Comparison of ENCODE assay signal across 8 cellular contexts in the genomic region with DNA sequence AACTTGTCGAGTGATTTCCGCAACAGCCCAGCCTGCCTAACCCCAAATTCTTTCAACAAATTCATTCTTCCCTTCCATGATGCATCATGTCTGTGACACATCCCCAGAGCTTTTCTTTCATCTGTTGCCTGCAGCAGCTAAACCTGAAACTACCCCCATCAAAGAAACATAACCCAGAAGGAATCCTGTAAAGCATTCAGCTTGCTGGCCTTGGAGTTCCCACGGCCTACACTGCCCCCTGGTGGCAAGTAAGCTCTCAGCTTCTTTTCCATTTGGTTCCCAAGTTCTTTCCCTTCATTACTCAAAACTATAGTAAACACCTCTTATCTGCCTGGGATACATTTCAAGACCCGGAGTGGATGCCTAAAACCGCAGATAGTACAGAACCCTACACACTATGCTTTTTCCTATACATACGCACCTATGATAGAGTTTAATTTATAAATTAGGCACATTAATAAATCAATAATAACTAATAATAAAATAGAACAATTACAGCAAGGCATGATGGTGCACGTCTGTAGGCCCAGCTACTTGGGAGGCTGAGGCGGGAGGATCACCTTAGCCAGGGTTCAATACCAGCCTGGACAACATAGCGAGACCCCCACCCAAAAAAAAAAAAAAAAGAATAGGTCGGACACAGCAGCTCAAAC. TPM values are rescaled to one million over a fixed set of nuclear protein-coding genes. Genes with fewer than 3 reads are reported as not detected.
DNase-seq lines count a peak whose midpoint lies in the region; ATAC-seq and TF ChIP-seq lines count a peak whose summit lies in the region.

No MANE protein-coding gene starts in this region.

- H3K4me1 ChIP-seq in BLaER1 (peaks cover 27% of the 10 kb centered on the region), lung (ENCODE audit: control insufficient read depth in 2 of 2, insufficient read depth in 2 of 2, low read length in 2 of 2) (no peaks in the 10 kb centered on the region)

- peak overlapping the region; percentile 54 for H3K4me2 ChIP-seq in BLaER1

- H3K9ac ChIP-seq in BLaER1, result no peak overlapping the region

- H3K27ac ChIP-seq in BLaER1 (no peak overlapping the region), dorsolateral prefrontal cortex (no peak overlapping the region), lung (ENCODE audit: low read depth in 1 of 2, low read length in 1 of 2) (no peak overlapping the region)

- DNase-seq in HK-2 (ENCODE audit: unreplicated experiment), result peak; percentile 81
- DNase-seq in NCI-H748 treated with DMSO at 0.1 percent for 48 hours (lab: John Stamatoyannopoulos, UW), result peak; percentile 70
- peak; percentile 79 for DNase-seq in activated CD4-positive, alpha-beta T cell treated with anti-CD3 and anti-CD28 coated beads, Interleukin-2, amount 50 U/mL, for 4 hours
- DNase-seq in dorsolateral prefrontal cortex, result peak; percentile 69 to 86 (median 79)
- DNase-seq in lung (ENCODE audit: low spot score), result peak; percentile 80
- DNase-seq in stimulated activated CD8-positive, alpha-beta memory T cell treated with anti-CD3 and anti-CD28 coated beads, Interleukin-12 subunit alpha, Interleukin-12 subunit beta, amount 100 ng/mL, for 24 hours (ENCODE audit: extremely low read depth), result peak; percentile 63

- TF ChIP-seq CTCF in dorsolateral prefrontal cortex (IDR thresholded peaks at IDR 0.05 in 54 of 56, conservative IDR thresholded peaks at IDR 0.05 in 2 of 56; ENCODE audit: low read depth in 1 of 56, partially characterized antibody in 56 of 56) (peak; percentile 89 to 99 (median 95)), lung (IDR thresholded peaks at IDR 0.05; ENCODE audit: control extremely low read depth, extremely low read depth) (peak; percentile 90)

- H3K4me3 ChIP-seq in BLaER1 (no peak overlapping the region), dorsolateral prefrontal cortex (no peak overlapping the region), lung (no peak overlapping the region)

- intact Hi-C loops in dorsolateral prefrontal cortex (cut with DNase I), result loop anchor here (1.0 kb wide), 1 partner anchor 72 kb away; no protein-coding TSS in a partner anchor

- H3K36me3 ChIP-seq in BLaER1 (peaks cover 55% of the 10 kb centered on the region), lung (ENCODE audit: control insufficient read depth in 2 of 2, insufficient read depth in 2 of 2, low read length in 2 of 2) (peaks cover 0 to 1% of the 10 kb centered on the region in 2 donors)

- H3K9me3 ChIP-seq in BLaER1 (no peaks in the 10 kb centered on the region), lung (ENCODE audit: control insufficient read depth in 2 of 2, insufficient read depth in 1 of 2, low read length in 1 of 2) (no peaks in the 10 kb centered on the region)

- H3K27me3 ChIP-seq in BLaER1 (no peaks in the 10 kb centered on the region), dorsolateral prefrontal cortex (no peaks in the 10 kb centered on the region), lung (ENCODE audit: control insufficient read depth, insufficient read depth) (no peaks in the 10 kb centered on the region)

- 55 to 62% methylated on average over 10 of the region's 10 CpGs for WGBS in lung, 2 donors

- ATAC-seq in lung (ENCODE audit: insufficient read depth, low FRiP score), result no peak
- ATAC-seq in HG02885 (IDR thresholded peaks at IDR 0.05; ENCODE audit: poor library complexity, unreplicated experiment), result no peak

- H4K20me1 ChIP-seq in BLaER1, result peaks cover 5% of the 10 kb centered on the region

RNA-seq across cellular contexts. Expression of gene ETHE1, which starts 7.4 kb away (rescaled TPM):
- total RNA-seq in dorsolateral prefrontal cortex, result 10 to 100 TPM; 12.3 to 24.7 (median 17.2) TPM
- total RNA-seq in lung, result 10 to 100 TPM; 15.0 to 49.3 TPM
- 10 to 100 TPM; 25.7 to 76.9 TPM for polyA plus RNA-seq in lung

RNA-seq across cellular contexts. Expression of gene ZNF575, which starts 13.4 kb away (rescaled TPM):
- total RNA-seq in dorsolateral prefrontal cortex (10 to 100 TPM in 21 of 120 experiments, 1 to 10 TPM in 99; 4.4 to 14.3 (median 8.2) TPM), lung (1 to 10 TPM in 1 of 2 donors, under 1 TPM in 1; 0.65 to 2.3 TPM)
- polyA plus RNA-seq in lung, result under 1 TPM; 0.48 to 0.65 TPM

RNA-seq across cellular contexts. Expression of gene PHLDB3, which starts 15.0 kb away (rescaled TPM):
- total RNA-seq in dorsolateral prefrontal cortex, result 10 to 100 TPM in 65 of 120 experiments, 1 to 10 TPM in 55; 4.6 to 20.8 (median 10.2) TPM
- 10 to 100 TPM in 1 of 2 donors, 1 to 10 TPM in 1; 9.8 to 23.4 TPM for total RNA-seq in lung
- polyA plus RNA-seq in lung, result 1 to 10 TPM; 5.8 to 6.0 TPM

RNA-seq across cellular contexts. Expression of gene LYPD3, which starts 54.2 kb away (rescaled TPM):
- 1 to 10 TPM in 7 of 120 experiments, under 1 TPM in 63, not detected in 50; 0.26 to 2.0 (median 0.53) TPM for total RNA-seq in dorsolateral prefrontal cortex
- total RNA-seq in lung, result under 1 TPM; 0.28 to 0.89 TPM
- polyA plus RNA-seq in lung, result 1 to 10 TPM; 1.0 to 1.7 TPM

RNA-seq across cellular contexts. Expression of gene XRCC1, which starts 55.8 kb away (rescaled TPM):
- total RNA-seq in dorsolateral prefrontal cortex, result 10 to 100 TPM; 15.0 to 45.0 (median 30.4) TPM
- 10 to 100 TPM; 26.5 to 32.2 TPM for total RNA-seq in lung
- 10 to 100 TPM; 15.4 to 22.4 TPM for polyA plus RNA-seq in lung
